14 cellular contexts compared by ENCODE assay signal in the genomic region with DNA sequence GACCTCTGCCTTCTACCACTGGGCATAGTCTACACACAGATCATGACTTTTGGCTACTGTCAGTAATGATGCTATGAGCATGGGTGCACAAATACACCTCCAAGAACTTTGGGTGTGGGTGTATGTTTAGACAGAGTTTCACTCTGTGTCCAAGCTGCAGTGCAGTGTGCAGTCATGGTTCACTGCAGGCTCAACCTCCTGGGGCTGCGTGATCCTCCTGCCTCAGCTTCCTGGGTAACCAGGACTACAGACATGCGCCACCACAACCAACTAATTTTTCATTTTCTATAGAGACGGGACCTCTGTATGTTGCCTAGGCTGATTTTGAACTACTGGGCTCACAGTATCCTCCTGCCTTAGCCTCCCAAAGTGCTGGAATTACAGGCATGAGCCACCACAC.
DNase-seq lines count a peak whose midpoint lies in the region; ATAC-seq and TF ChIP-seq lines count a peak whose summit lies in the region.
"Had no signal": no experiment of that assay in that cellular context is flagged by ENCODE, and none has a peak within 500 bp of the region (broad histone marks: within the 10 kb centered on the region; RNA-seq: fewer than 3 reads in every experiment).

No MANE protein-coding gene starts in this region.

- no peak overlapping the region for H3K27ac ChIP-seq in testis
- H3K27ac ChIP-seq: KMS-11 had no signal

- ATAC-seq in GM18873 (IDR thresholded peaks at IDR 0.05; ENCODE audit: low FRiP score, unreplicated experiment) (peak; percentile 99), GM21529 (IDR thresholded peaks at IDR 0.05; ENCODE audit: unreplicated experiment) (peak; percentile 99), HG03095 (IDR thresholded peaks at IDR 0.05; ENCODE audit: unreplicated experiment) (peak; percentile 100), memory B cell (ENCODE audit: low read depth) (peak; percentile 53)
- ATAC-seq: activated CD4-positive, CD25-positive, alpha-beta regulatory T cell treated with anti-CD3 and anti-CD28 coated beads, Interleukin-2, amount 50 U/mL, for 24 hours had no signal

- TF ChIP-seq POLR2A in testis (IDR thresholded peaks at IDR 0.05), result no peak

- DNase-seq in memory B cell (ENCODE audit: low spot score in 2 of 2), result no peak
- no peak for DNase-seq in testis
- DNase-seq in NCI-H226, result no peak
- DNase-seq in activated T-cell treated with anti-CD3 and anti-CD28 coated beads, Interleukin-2, amount 50 U/mL, for 48 hours, result no peak
- DNase-seq in EL, result no peak
- DNase-seq: activated naive CD4-positive, alpha-beta T cell treated with Interleukin-2 at 50 U/mL for 16 hours; NCI-H524; SHP77; stimulated activated naive CD4-positive, alpha-beta T cell had no signal

- no peak overlapping the region for H3K4me3 Mint-ChIP-seq in memory B cell

- H3K9me3 Mint-ChIP-seq in memory B cell, result no peaks in the 10 kb centered on the region

- no peaks in the 10 kb centered on the region for H3K4me1 ChIP-seq in testis

- no peaks in the 10 kb centered on the region for H3K36me3 Mint-ChIP-seq in memory B cell

- intact Hi-C loops in testis (cut with DNase I; ENCODE audit: low total_unique reads), result no loop called here

- no peak overlapping the region for H3K27ac Mint-ChIP-seq in memory B cell

- no peak for TF ChIP-seq CTCF in testis (IDR thresholded peaks at IDR 0.05)

- H3K36me3 ChIP-seq in testis (ENCODE audit: low read depth, missing control alignments), result no peaks in the 10 kb centered on the region

- H3K9me3 ChIP-seq in testis, result no peaks in the 10 kb centered on the region

- H3K27me3 ChIP-seq in testis, result no peaks in the 10 kb centered on the region

- peaks cover 5% of the 10 kb centered on the region for H3K4me1 Mint-ChIP-seq in memory B cell

- no peak overlapping the region for H3K4me3 ChIP-seq in testis

- 94 to 100% methylated on average over 3 of the region's 3 CpGs for WGBS in testis, 2 donors

- H3K27me3 Mint-ChIP-seq in memory B cell, result no peaks in the 10 kb centered on the region
